In genomic region chr13:31012285-31013024, GRCh38 we compare ENCODE assay signal across 9 cellular contexts.
DNase-seq lines count a peak whose midpoint lies in the region; ATAC-seq and TF ChIP-seq lines count a peak whose summit lies in the region.
"Had no signal": no experiment of that assay in that cellular context is flagged by ENCODE, and none has a peak within 500 bp of the region (broad histone marks: within the 10 kb centered on the region; RNA-seq: fewer than 3 reads in every experiment).

No MANE protein-coding gene starts in this region.

- H3K36me3 Mint-ChIP-seq in WTC11, result no peaks in the 10 kb centered on the region
- no peaks in the 10 kb centered on the region for H3K36me3 Mint-ChIP-seq in mesothelial cell of epicardium

- ATAC-seq in WTC11 (peak; percentile 62), HG02798 (IDR thresholded peaks at IDR 0.05; ENCODE audit: poor library complexity, unreplicated experiment) (no peak)

- H3K9me3 Mint-ChIP-seq in WTC11 (no peaks in the 10 kb centered on the region), mesothelial cell of epicardium (peaks cover 4% of the 10 kb centered on the region)
- H3K9me3 Mint-ChIP-seq: T-helper 2 cell treated with Interferon-gamma antibody and Interleukin-4, amounts not matched to agents 5 μg/mL and 100 μg/mL, for 36 hours had no signal

- H3K4me3 Mint-ChIP-seq in WTC11 (no peak overlapping the region), mesothelial cell of epicardium (no peak overlapping the region)
- H3K4me3 Mint-ChIP-seq: T-helper 2 cell treated with Interferon-gamma antibody and Interleukin-4, amounts not matched to agents 5 μg/mL and 100 μg/mL, for 36 hours had no signal

- CTCF ChIA-PET in WTC11 (lab: Charles Lee), result interaction anchor here (0.6 to 2.8 kb wide), 6 partner anchors 11 to 455 kb away, joined by 3 to 31 read pairs (median 6); no protein-coding TSS in a partner anchor

- H3K27ac Mint-ChIP-seq in WTC11, result peak overlapping the region; percentile 88
- H3K27ac Mint-ChIP-seq in mesothelial cell of epicardium, result peak overlapping the region; percentile 63
- H3K27ac Mint-ChIP-seq: T-helper 2 cell treated with Interferon-gamma antibody and Interleukin-4, amounts not matched to agents 5 μg/mL and 100 μg/mL, for 36 hours had no signal

- peaks cover 33% of the 10 kb centered on the region for H3K4me1 Mint-ChIP-seq in WTC11
- peaks cover 39% of the 10 kb centered on the region for H3K4me1 Mint-ChIP-seq in mesothelial cell of epicardium

- DNase-seq in EL (peak; percentile 38), HT-29 (ENCODE audit: low spot score) (peak; percentile 78), WTC11 (ENCODE audit: low spot score) (no peak), mesothelial cell of epicardium (ENCODE audit: low spot score in 2 of 2, unreplicated experiment in 2 of 2) (no peak), NCI-H345 treated with DMSO at 0.1 percent for 48 hours (lab: John Stamatoyannopoulos, UW; ENCODE audit: unreplicated experiment) (no peak), NCI-H2171 treated with DMSO at 0.1 percent for 48 hours (lab: John Stamatoyannopoulos, UW) (no peak)
- DNase-seq in stimulated activated CD8-positive, alpha-beta memory T cell treated with anti-CD3 and anti-CD28 coated beads, Interleukin-4, amount 100 ng/mL, for 48 hours, result no peak

- POLR2A ChIA-PET in WTC11 (lab: Charles Lee), result no interaction called here

- TF ChIP-seq CTCF in WTC11 (IDR thresholded peaks at IDR 0.05) (no peak), mesothelial cell of epicardium (IDR thresholded peaks at IDR 0.05; ENCODE audit: unreplicated experiment) (peak; percentile 23)

- no peaks in the 10 kb centered on the region; the same call in 1 of the 2 replicates for H3K27me3 Mint-ChIP-seq in WTC11 (ENCODE audit: low read depth)
- H3K27me3 Mint-ChIP-seq in mesothelial cell of epicardium (ENCODE audit: low read depth), result no peaks in the 10 kb centered on the region

TF ChIP-seq in WTC11, 78 proteins besides CTCF, POLR2A, EP300 and RAD21:
- TF ChIP-seq MAX (CRISPR knock-in tag; IDR thresholded peaks at IDR 0.05), result no peak
- no peak for TF ChIP-seq NR1H2 (CRISPR knock-in tag; IDR thresholded peaks at IDR 0.05)
- no peak for TF ChIP-seq FOXJ3 (CRISPR knock-in tag; IDR thresholded peaks at IDR 0.05; ENCODE audit: borderline replicate concordance)

Comparison
In these comparisons a context has a peak if more than half of its experiments do, and no peak if none do; other contexts are left out.
1. DNase-seq: peak in EL (single experiment) and HT-29 (single experiment); none in WTC11 (single experiment), mesothelial cell of epicardium (0 of 2), stimulated activated CD8-positive, alpha-beta memory T cell treated with anti-CD3 and anti-CD28 coated beads, Interleukin-4, amount 100 ng/mL, for 48 hours (single experiment), NCI-H345 treated with DMSO at 0.1 percent for 48 hours (single experiment) and NCI-H2171 treated with DMSO at 0.1 percent for 48 hours (single experiment).